ENCODE assay signal across 8 cellular contexts in the genomic region with DNA sequence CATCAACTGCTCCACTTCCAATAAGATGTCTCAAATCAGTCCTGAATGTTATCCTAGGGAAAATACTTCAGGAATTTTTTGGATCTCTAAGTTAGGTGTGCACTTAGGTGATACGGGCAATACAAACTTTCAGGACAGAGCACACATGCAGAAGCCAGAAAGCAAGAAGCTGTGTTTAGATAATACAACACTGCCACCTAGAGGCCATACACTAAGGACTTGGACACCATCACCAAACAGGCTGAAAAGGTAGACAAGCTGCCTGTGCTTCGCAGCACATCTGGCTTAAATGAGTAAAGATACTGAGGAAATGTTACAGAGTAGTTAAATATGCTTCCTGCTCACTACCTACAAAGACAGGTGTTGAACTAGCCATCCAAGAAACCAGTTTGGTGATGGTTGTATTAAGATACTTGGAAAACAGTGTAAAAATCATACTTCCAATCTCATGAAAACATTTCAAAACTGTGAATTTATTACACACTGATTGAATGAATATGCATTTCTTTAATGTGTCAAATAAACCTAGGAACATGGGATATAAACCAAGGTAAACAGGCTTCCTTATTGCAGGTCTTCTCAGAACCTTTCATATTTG. TPM values are rescaled to one million over a fixed set of nuclear protein-coding genes. Genes with fewer than 3 reads are reported as not detected.
DNase-seq lines count a peak whose midpoint lies in the region; TF ChIP-seq lines count a peak whose summit lies in the region.

No MANE protein-coding gene starts in this region.

- intact Hi-C loops in Calu3 (cut with micrococcal nuclease; ENCODE audit: unreplicated experiment), result loop anchor here (2.0 kb wide), 1 partner anchor 809 kb away; no protein-coding TSS in a partner anchor
- intact Hi-C loops in testis (cut with DNase I; ENCODE audit: low total_unique reads), result no loop called here

- peak; percentile 65 for DNase-seq in Calu3
- DNase-seq in H4 (ENCODE audit: low spot score), result peak; percentile 80
- peak; percentile 100 for DNase-seq in NCI-H2029 treated with DMSO at 0.1 percent for 48 hours (lab: John Stamatoyannopoulos, UW)
- DNase-seq in T follicular helper cell (ENCODE audit: low read depth), result peak; percentile 18
- no peak for DNase-seq in coronary artery (ENCODE audit: low spot score)
- peak; percentile 65 for DNase-seq in testis
- DNase-seq in GOT3 (lab: John Stamatoyannopoulos, UW), result no peak

- H3K27ac ChIP-seq in coronary artery (no peak overlapping the region), liver (ENCODE audit: low read depth in 1 of 2, low read length in 2 of 2) (no peak overlapping the region), testis (no peak overlapping the region)

- H3K4me1 Mint-ChIP-seq in Calu3 (ENCODE audit: low read depth, unreplicated experiment), result no peaks in the 10 kb centered on the region

- no peak for TF ChIP-seq POLR2A in testis (IDR thresholded peaks at IDR 0.05)

- TF ChIP-seq CTCF in Calu3 (IDR thresholded peaks at IDR 0.05; ENCODE audit: unreplicated experiment), result peak; percentile 55
- peak; percentile 51 for TF ChIP-seq CTCF in coronary artery (IDR thresholded peaks at IDR 0.05)
- peak; percentile 82 for TF ChIP-seq CTCF in liver (IDR thresholded peaks at IDR 0.05; ENCODE audit: low read depth, low read length, missing input control)
- peak; percentile 51 to 87 (median 86) for TF ChIP-seq CTCF in testis (IDR thresholded peaks at IDR 0.05)

- peak; percentile 92 to 93 for TF ChIP-seq RAD21 in liver (IDR thresholded peaks at IDR 0.05)

- H3K27ac Mint-ChIP-seq in Calu3 (ENCODE audit: unreplicated experiment), result no peak overlapping the region

- H3K4me1 ChIP-seq in liver (ENCODE audit: control insufficient read depth in 4 of 4, insufficient read depth in 4 of 4, low read length in 3 of 4) (no peaks in the 10 kb centered on the region), testis (no peaks in the 10 kb centered on the region)

- no peaks in the 10 kb centered on the region for H3K9me3 Mint-ChIP-seq in Calu3 (ENCODE audit: low read depth, unreplicated experiment)

- H3K9ac ChIP-seq in liver (ENCODE audit: low read depth in 1 of 2, low read length in 2 of 2), result no peak overlapping the region

- H3K36me3 ChIP-seq in liver (ENCODE audit: control insufficient read depth in 4 of 4, insufficient read depth in 3 of 4, low read depth in 1 of 4, low read length in 3 of 4) (peaks cover 1 to 16% (median 13%) of the 10 kb centered on the region in 4 donors), testis (ENCODE audit: low read depth, missing control alignments) (no peaks in the 10 kb centered on the region)

- peaks cover 14% of the 10 kb centered on the region for H3K36me3 Mint-ChIP-seq in Calu3 (ENCODE audit: insufficient read depth, unreplicated experiment)

- H3K27me3 Mint-ChIP-seq in Calu3 (ENCODE audit: unreplicated experiment), result peaks cover 36% of the 10 kb centered on the region

- no TSS peak for BruUV-seq in Calu3 (replicated peaks; lab: Mats Ljungman, UMichigan)

- no peak overlapping the region for H3K4me3 ChIP-seq in coronary artery
- H3K4me3 ChIP-seq in liver (ENCODE audit: low read depth in 1 of 3, low read length in 3 of 3), result no peak overlapping the region
- no peak overlapping the region for H3K4me3 ChIP-seq in testis

- CTCF ChIA-PET in Calu3 (lab: Charles Lee), result interaction anchor here (0.8 to 1.5 kb wide), 6 partner anchors 16 to 809 kb away, joined by 3 to 8 read pairs (median 4); no protein-coding TSS in a partner anchor

- no peaks in the 10 kb centered on the region for H3K9me3 ChIP-seq in liver (ENCODE audit: control insufficient read depth in 4 of 4, low read length in 3 of 4)
- no peaks in the 10 kb centered on the region for H3K9me3 ChIP-seq in testis

- no peaks in the 10 kb centered on the region for H3K27me3 ChIP-seq in liver (ENCODE audit: control insufficient read depth in 4 of 4, insufficient read depth in 4 of 4, low read length in 3 of 4)
- H3K27me3 ChIP-seq in testis, result no peaks in the 10 kb centered on the region

- H3K4me3 Mint-ChIP-seq in Calu3 (ENCODE audit: low read depth, unreplicated experiment), result no peak overlapping the region

- WGBS in liver, result 8% methylated on average over 2 of the region's 2 CpGs
- 10 to 19% methylated on average over 2 of the region's 2 CpGs for WGBS in testis, 2 donors

TF ChIP-seq in liver, 16 proteins besides CTCF, POLR2A, EP300 and RAD21:
- TF ChIP-seq RXRA (IDR thresholded peaks at IDR 0.05) (no peak), FOXA1 (IDR thresholded peaks at IDR 0.05) (no peak), TAF1 (conservative IDR thresholded peaks at IDR 0.05) (no peak)
- TF ChIP-seq, protein P1, sequence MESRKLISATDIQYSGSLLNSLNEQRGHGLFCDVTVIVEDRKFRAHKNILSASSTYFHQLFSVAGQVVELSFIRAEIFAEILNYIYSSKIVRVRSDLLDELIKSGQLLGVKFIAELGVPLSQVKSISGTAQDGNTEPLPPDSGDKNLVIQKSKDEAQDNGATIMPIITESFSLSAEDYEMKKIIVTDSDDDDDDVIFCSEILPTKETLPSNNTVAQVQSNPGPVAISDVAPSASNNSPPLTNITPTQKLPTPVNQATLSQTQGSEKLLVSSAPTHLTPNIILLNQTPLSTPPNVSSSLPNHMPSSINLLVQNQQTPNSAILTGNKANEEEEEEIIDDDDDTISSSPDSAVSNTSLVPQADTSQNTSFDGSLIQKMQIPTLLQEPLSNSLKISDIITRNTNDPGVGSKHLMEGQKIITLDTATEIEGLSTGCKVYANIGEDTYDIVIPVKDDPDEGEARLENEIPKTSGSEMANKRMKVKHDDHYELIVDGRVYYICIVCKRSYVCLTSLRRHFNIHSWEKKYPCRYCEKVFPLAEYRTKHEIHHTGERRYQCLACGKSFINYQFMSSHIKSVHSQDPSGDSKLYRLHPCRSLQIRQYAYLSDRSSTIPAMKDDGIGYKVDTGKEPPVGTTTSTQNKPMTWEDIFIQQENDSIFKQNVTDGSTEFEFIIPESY (IDR thresholded peaks at IDR 0.05), result no peak
- TF ChIP-seq, protein P2, sequence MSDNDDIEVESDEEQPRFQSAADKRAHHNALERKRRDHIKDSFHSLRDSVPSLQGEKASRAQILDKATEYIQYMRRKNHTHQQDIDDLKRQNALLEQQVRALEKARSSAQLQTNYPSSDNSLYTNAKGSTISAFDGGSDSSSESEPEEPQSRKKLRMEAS (IDR thresholded peaks at IDR 0.05), result no peak

RNA-seq across cellular contexts. Expression of a gene that starts 24.2 kb away (rescaled TPM):
- 23.7 and 25.9 TPM in 2 replicates for total RNA-seq in Calu3 (2022)
- 13.0 and 17.3 TPM in 2 replicates for total RNA-seq in H4 (2014; rRNA removed; shearing (Covaris generic))
- total RNA-seq in liver, result 10 to 100 TPM in 1 of 2 donors, 1 to 10 TPM in 1; 6.6 to 10.1 TPM
- 1 to 10 TPM; 6.7 to 7.7 TPM for polyA plus RNA-seq in liver
- 10 to 100 TPM; 25.2 to 29.5 TPM for total RNA-seq in testis
- polyA plus RNA-seq in testis (ENCODE audit: insufficient read depth, low read depth, low replicate concordance), result 40.3 TPM

RNA-seq across cellular contexts. Expression of a gene that starts 37.8 kb away (rescaled TPM):
- total RNA-seq in Calu3 (2022) (25.9 and 33.2 TPM in 2 replicates), liver (10 to 100 TPM in 1 of 2 donors, 1 to 10 TPM in 1; 8.2 to 12.5 TPM), testis (10 to 100 TPM; 18.5 to 24.3 TPM)
- total RNA-seq in H4 (2014; rRNA removed; shearing (Covaris generic)), result 40.4 and 53.0 TPM in 2 replicates
- polyA plus RNA-seq in liver (10 to 100 TPM in 1 of 2 donors, 1 to 10 TPM in 1; 7.8 to 21.2 TPM), testis (ENCODE audit: insufficient read depth, low read depth, low replicate concordance) (53.0 TPM)

RNA-seq across cellular contexts. Expression of a gene that starts 46.1 kb away (rescaled TPM):
- total RNA-seq in Calu3 (2022) (0.56 TPM in 1 of 2 replicates, not detected in the other), liver (not detected), testis (1 to 10 TPM in 1 of 2 donors, under 1 TPM in 1; 0.19 to 1.0 TPM)
- not detected in 2 replicates for total RNA-seq in H4 (2014; rRNA removed; shearing (Covaris generic))
- polyA plus RNA-seq in liver (not detected), testis (ENCODE audit: insufficient read depth, low read depth, low replicate concordance) (3.4 TPM)

Comparison
In these comparisons a context has a peak if more than half of its experiments do, and no peak if none do; other contexts are left out.
1. DNase-seq: peak in Calu3 (single experiment), H4 (single experiment), NCI-H2029 treated with DMSO at 0.1 percent for 48 hours (single experiment), T follicular helper cell (single experiment) and testis (single experiment); none in coronary artery (single experiment) and GOT3 (single experiment).
2. Peak in every context shown above with its lines, with median percentiles within 50 percentile points of each other: CTCF ChIP-seq.